Comparison of ENCODE assay signal across 2 cellular contexts in the genomic region with DNA sequence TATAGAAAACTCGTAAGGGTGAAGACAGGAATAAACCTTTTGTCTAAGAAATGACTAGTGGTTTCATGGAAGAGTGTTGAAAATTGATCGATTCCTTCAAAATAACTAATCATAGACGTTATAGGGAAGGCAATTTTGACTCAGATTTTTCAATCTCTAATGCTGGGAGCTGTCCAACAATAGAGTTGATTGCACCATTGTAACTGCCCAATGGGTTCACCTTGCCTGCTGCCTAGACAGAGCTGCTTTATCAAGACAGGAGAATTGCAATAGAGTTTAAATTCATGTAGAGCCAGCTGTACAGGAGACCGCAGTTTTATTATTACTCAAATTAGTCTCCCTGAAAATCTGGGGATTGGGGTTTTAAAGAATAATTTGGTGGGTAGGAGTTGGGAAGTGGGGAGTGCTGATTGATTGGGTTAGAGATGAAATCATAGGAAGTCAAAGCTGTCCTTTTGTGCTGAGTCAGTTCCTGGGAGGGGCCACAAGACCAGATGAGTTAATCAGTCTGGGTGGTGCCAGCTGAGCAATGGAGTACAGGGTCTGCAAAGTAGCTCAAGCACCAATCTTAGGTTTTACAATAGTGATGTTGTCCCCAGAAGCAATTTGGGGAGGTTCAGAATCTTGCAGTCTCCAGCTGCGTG.
TF ChIP-seq lines count a peak whose summit lies in the region.

No MANE protein-coding gene starts in this region.

TF ChIP-seq in SK-N-SH, 30 proteins besides CTCF, POLR2A, EP300 and RAD21 (continued from another document):
- TF ChIP-seq, protein P1, sequence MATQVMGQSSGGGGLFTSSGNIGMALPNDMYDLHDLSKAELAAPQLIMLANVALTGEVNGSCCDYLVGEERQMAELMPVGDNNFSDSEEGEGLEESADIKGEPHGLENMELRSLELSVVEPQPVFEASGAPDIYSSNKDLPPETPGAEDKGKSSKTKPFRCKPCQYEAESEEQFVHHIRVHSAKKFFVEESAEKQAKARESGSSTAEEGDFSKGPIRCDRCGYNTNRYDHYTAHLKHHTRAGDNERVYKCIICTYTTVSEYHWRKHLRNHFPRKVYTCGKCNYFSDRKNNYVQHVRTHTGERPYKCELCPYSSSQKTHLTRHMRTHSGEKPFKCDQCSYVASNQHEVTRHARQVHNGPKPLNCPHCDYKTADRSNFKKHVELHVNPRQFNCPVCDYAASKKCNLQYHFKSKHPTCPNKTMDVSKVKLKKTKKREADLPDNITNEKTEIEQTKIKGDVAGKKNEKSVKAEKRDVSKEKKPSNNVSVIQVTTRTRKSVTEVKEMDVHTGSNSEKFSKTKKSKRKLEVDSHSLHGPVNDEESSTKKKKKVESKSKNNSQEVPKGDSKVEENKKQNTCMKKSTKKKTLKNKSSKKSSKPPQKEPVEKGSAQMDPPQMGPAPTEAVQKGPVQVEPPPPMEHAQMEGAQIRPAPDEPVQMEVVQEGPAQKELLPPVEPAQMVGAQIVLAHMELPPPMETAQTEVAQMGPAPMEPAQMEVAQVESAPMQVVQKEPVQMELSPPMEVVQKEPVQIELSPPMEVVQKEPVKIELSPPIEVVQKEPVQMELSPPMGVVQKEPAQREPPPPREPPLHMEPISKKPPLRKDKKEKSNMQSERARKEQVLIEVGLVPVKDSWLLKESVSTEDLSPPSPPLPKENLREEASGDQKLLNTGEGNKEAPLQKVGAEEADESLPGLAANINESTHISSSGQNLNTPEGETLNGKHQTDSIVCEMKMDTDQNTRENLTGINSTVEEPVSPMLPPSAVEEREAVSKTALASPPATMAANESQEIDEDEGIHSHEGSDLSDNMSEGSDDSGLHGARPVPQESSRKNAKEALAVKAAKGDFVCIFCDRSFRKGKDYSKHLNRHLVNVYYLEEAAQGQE (IDR thresholded peaks at IDR 0.05; ENCODE audit: low read depth, low read length), result peak; percentile 42; the same call in 1 of the 2 replicates
- TF ChIP-seq, protein P2, sequence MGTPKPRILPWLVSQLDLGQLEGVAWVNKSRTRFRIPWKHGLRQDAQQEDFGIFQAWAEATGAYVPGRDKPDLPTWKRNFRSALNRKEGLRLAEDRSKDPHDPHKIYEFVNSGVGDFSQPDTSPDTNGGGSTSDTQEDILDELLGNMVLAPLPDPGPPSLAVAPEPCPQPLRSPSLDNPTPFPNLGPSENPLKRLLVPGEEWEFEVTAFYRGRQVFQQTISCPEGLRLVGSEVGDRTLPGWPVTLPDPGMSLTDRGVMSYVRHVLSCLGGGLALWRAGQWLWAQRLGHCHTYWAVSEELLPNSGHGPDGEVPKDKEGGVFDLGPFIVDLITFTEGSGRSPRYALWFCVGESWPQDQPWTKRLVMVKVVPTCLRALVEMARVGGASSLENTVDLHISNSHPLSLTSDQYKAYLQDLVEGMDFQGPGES (IDR thresholded peaks at IDR 0.05; ENCODE audit: low read depth, low read length), result no peak
- no peak for TF ChIP-seq YY1 (IDR thresholded peaks at IDR 0.05; ENCODE audit: low read depth)
- TF ChIP-seq FOXJ3 (CRISPR knock-in tag; IDR thresholded peaks at IDR 0.05), result no peak
- TF ChIP-seq POLR2AphosphoS5 (IDR thresholded peaks at IDR 0.05; ENCODE audit: low read depth, low read length), result no peak
- no peak for TF ChIP-seq NFIC (IDR thresholded peaks at IDR 0.05; ENCODE audit: borderline replicate concordance)

TF ChIP-seq in SK-N-SH treated with all-trans-retinoic acid at 6 μM for 48 hours, 23 proteins besides CTCF, POLR2A, EP300 and RAD21 (continued from another document):
- TF ChIP-seq, protein P3, sequence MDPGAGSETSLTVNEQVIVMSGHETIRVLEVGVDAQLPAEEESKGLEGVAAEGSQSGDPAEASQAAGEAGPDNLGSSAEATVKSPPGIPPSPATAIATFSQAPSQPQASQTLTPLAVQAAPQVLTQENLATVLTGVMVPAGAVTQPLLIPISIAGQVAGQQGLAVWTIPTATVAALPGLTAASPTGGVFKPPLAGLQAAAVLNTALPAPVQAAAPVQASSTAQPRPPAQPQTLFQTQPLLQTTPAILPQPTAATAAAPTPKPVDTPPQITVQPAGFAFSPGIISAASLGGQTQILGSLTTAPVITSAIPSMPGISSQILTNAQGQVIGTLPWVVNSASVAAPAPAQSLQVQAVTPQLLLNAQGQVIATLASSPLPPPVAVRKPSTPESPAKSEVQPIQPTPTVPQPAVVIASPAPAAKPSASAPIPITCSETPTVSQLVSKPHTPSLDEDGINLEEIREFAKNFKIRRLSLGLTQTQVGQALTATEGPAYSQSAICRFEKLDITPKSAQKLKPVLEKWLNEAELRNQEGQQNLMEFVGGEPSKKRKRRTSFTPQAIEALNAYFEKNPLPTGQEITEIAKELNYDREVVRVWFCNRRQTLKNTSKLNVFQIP (CRISPR knock-in tag; IDR thresholded peaks at IDR 0.05; ENCODE audit: borderline replicate concordance, low read depth), result no peak
- TF ChIP-seq ISL1 (CRISPR knock-in tag; IDR thresholded peaks at IDR 0.05) (no peak), GLIS3 (CRISPR knock-in tag; IDR thresholded peaks at IDR 0.05) (no peak), ZNF70 (CRISPR knock-in tag; IDR thresholded peaks at IDR 0.05) (no peak), ZFP3 (CRISPR knock-in tag; IDR thresholded peaks at IDR 0.05) (no peak), TOX (CRISPR knock-in tag; IDR thresholded peaks at IDR 0.05; ENCODE audit: borderline replicate concordance) (no peak), ZNF8 (CRISPR knock-in tag; IDR thresholded peaks at IDR 0.05) (no peak), ESRRG (CRISPR knock-in tag; IDR thresholded peaks at IDR 0.05) (no peak), RARB (CRISPR knock-in tag; IDR thresholded peaks at IDR 0.05) (no peak)
